In genomic region chr1:36924282-36924791, GRCh38 we compare ENCODE assay signal across 9 cellular contexts.
A peak's percentile ranks its signal among the peaks of the same experiment; 100 is the strongest.
DNase-seq lines count a peak whose midpoint lies in the region; ATAC-seq and TF ChIP-seq lines count a peak whose summit lies in the region.
"Had no signal": no experiment of that assay in that cellular context is flagged by ENCODE, and none has a peak within 500 bp of the region (broad histone marks: within the 10 kb centered on the region; RNA-seq: fewer than 3 reads in every experiment).

No MANE protein-coding gene starts in this region.

- CTCF ChIA-PET in GM10248 (lab: Yijun Ruan, JAX), result interaction anchor here (1.3 kb wide), 1 partner anchor 11 kb away, joined by 4 read pairs; no protein-coding TSS in a partner anchor
- CTCF ChIA-PET in activated CD4-positive, alpha-beta memory T cell treated with anti-CD3 and anti-CD28 coated beads, Interleukin-2, amount 10 ng/mL, durations not matched to agents 7 days and 5 days (lab: Charles Lee), result no interaction called here

- no peaks in the 10 kb centered on the region for H3K9me3 Mint-ChIP-seq in activated CD4-positive, alpha-beta memory T cell treated with anti-CD3 and anti-CD28 coated beads, Interleukin-2, amount 10 ng/mL, durations not matched to agents 7 days and 5 days

- H3K27me3 ChIP-seq in MG63, result no peaks in the 10 kb centered on the region
- no peaks in the 10 kb centered on the region for H3K27me3 ChIP-seq in cardiac muscle cell

- H3K4me3 Mint-ChIP-seq in activated CD4-positive, alpha-beta memory T cell treated with anti-CD3 and anti-CD28 coated beads, Interleukin-2, amount 10 ng/mL, durations not matched to agents 7 days and 5 days, result no peak overlapping the region

- intact Hi-C loops in sciatic nerve (cut with DNase I), result no loop called here

- no peaks in the 10 kb centered on the region for H3K36me3 Mint-ChIP-seq in activated CD4-positive, alpha-beta memory T cell treated with anti-CD3 and anti-CD28 coated beads, Interleukin-2, amount 10 ng/mL, durations not matched to agents 7 days and 5 days (ENCODE audit: low read depth)

- no peaks in the 10 kb centered on the region for H3K36me3 ChIP-seq in MG63
- no peaks in the 10 kb centered on the region for H3K36me3 ChIP-seq in cardiac muscle cell

- peak; percentile 52 for ATAC-seq in sciatic nerve
- ATAC-seq in GM21717 (IDR thresholded peaks at IDR 0.05; ENCODE audit: unreplicated experiment), result no peak
- no peak for ATAC-seq in HG03457 (IDR thresholded peaks at IDR 0.05; ENCODE audit: unreplicated experiment)
- ATAC-seq in HG03469 (IDR thresholded peaks at IDR 0.05; ENCODE audit: unreplicated experiment), result no peak

- no peaks in the 10 kb centered on the region for H3K4me1 Mint-ChIP-seq in activated CD4-positive, alpha-beta memory T cell treated with anti-CD3 and anti-CD28 coated beads, Interleukin-2, amount 10 ng/mL, durations not matched to agents 7 days and 5 days

- no peak overlapping the region for H3K4me3 ChIP-seq in MG63
- H3K4me3 ChIP-seq in cardiac muscle cell, result no peak overlapping the region
- H3K4me3 ChIP-seq: dorsolateral prefrontal cortex had no signal

- POLR2A ChIA-PET in GM10248 (lab: Yijun Ruan, JAX), result no interaction called here
- POLR2A ChIA-PET in activated CD4-positive, alpha-beta memory T cell treated with anti-CD3 and anti-CD28 coated beads, Interleukin-2, amount 10 ng/mL, durations not matched to agents 7 days and 5 days (lab: Charles Lee), result no interaction called here

- H3K27me3 Mint-ChIP-seq in activated CD4-positive, alpha-beta memory T cell treated with anti-CD3 and anti-CD28 coated beads, Interleukin-2, amount 10 ng/mL, durations not matched to agents 7 days and 5 days, result no peaks in the 10 kb centered on the region

- H3K27ac Mint-ChIP-seq in activated CD4-positive, alpha-beta memory T cell treated with anti-CD3 and anti-CD28 coated beads, Interleukin-2, amount 10 ng/mL, durations not matched to agents 7 days and 5 days, result no peak overlapping the region

- H3K9me3 ChIP-seq in MG63 (no peaks in the 10 kb centered on the region), cardiac muscle cell (ENCODE audit: low read depth) (no peaks in the 10 kb centered on the region)

- DNase-seq in GM10248 (ENCODE audit: extremely low spot score) (peak; percentile 56), MG63 (peak; percentile 49), cardiac muscle cell (ENCODE audit: low read depth in 1 of 2, low spot score in 1 of 2) (peak; percentile 46 to 92), sciatic nerve (ENCODE audit: low spot score) (peak; percentile 78)
- DNase-seq in activated CD4-positive, alpha-beta memory T cell treated with anti-CD3 and anti-CD28 coated beads, Interleukin-2, amount 10 ng/mL, durations not matched to agents 7 days and 5 days, result peak; percentile 60

- H3K27ac ChIP-seq in cardiac muscle cell, result no peak overlapping the region

- H3K4me1 ChIP-seq in cardiac muscle cell (ENCODE audit: low read depth), result no peaks in the 10 kb centered on the region

- TF ChIP-seq CTCF in GM10248 (IDR thresholded peaks at IDR 0.05; ENCODE audit: control extremely low read depth, extremely low read depth, low read depth, missing control alignments) (no peak), cardiac muscle cell (IDR thresholded peaks at IDR 0.05; ENCODE audit: low read depth, low read length) (no peak)
